ENCODE assay signal across 10 cellular contexts in the genomic region with DNA sequence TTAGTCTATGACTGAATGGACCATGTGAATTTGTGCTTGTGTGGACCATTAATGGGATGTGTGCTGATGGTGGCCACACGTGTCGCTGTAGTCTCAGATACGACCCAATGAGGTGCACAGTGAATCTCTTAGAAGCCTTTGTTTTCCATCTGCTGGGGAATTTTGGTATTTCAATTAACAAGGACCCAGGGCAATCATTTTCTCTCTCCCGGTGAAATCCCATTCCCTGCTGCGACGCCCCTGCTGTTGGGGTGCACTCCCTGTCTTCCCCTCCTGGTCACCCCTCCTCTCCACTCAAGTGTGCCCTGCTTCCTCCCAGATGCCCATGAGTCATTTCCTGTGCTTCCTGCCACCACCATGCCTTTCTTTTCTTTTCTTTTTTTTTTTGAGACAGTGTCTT. TPM values are rescaled to one million over a fixed set of nuclear protein-coding genes. Genes with fewer than 3 reads are reported as not detected.
DNase-seq lines count a peak whose midpoint lies in the region; ATAC-seq, FAIRE-seq and TF ChIP-seq lines count a peak whose summit lies in the region.
"Had no signal": no experiment of that assay in that cellular context is flagged by ENCODE, and none has a peak within 500 bp of the region (broad histone marks: within the 10 kb centered on the region; RNA-seq: fewer than 3 reads in every experiment).

No MANE protein-coding gene starts in this region.

- H3K36me3 ChIP-seq in sigmoid colon, result no peaks in the 10 kb centered on the region
- H3K36me3 ChIP-seq: heart right ventricle had no signal

- H3K27me3 Mint-ChIP-seq in T-helper 17 cell (peaks cover 28% of the 10 kb centered on the region), memory B cell (peaks cover 11% of the 10 kb centered on the region)

- no peak overlapping the region for H3K4me3 ChIP-seq in sigmoid colon
- H3K4me3 ChIP-seq: heart right ventricle had no signal

- H3K36me3 Mint-ChIP-seq in T-helper 17 cell (ENCODE audit: low read depth) (no peaks in the 10 kb centered on the region), memory B cell (no peaks in the 10 kb centered on the region)

- no peaks in the 10 kb centered on the region for H3K9me3 ChIP-seq in T-helper 17 cell (ENCODE audit: control insufficient read depth, low read length, poor library complexity, severe bottlenecking)
- H3K9me3 ChIP-seq in sigmoid colon, result no peaks in the 10 kb centered on the region

- no peak overlapping the region for H3K27ac ChIP-seq in sigmoid colon
- H3K27ac ChIP-seq: heart right ventricle, KMS-11 had no signal

- intact Hi-C loops in sigmoid colon (cut with DNase I), result no loop called here

- FAIRE-seq in HTR-8/SVneo (lab: Jason Lieb, UNC), result peak; percentile 57

- DNase-seq in GF-D8 (lab: John Stamatoyannopoulos, UW) (peak; percentile 53), HTR-8/SVneo (ENCODE audit: insufficient read length, low spot score) (peak; percentile 25), T-helper 17 cell (no peak), memory B cell (ENCODE audit: low spot score in 2 of 2) (no peak), NCI-H146 treated with DMSO at 0.1 percent for 48 hours (lab: John Stamatoyannopoulos, UW; ENCODE audit: unreplicated experiment) (no peak), sigmoid colon (no peak)
- DNase-seq: heart right ventricle had no signal

- peak; percentile 39 for ATAC-seq in T-helper 17 cell
- no peak for ATAC-seq in memory B cell (ENCODE audit: low read depth)
- no peak for ATAC-seq in HG02840 (IDR thresholded peaks at IDR 0.05; ENCODE audit: low FRiP score, unreplicated experiment)
- ATAC-seq in esophagus mucosa, result no peak

- no peak for TF ChIP-seq CTCF in sigmoid colon (IDR thresholded peaks at IDR 0.05)

- H3K9me3 Mint-ChIP-seq in memory B cell, result no peaks in the 10 kb centered on the region

- H3K4me3 Mint-ChIP-seq in T-helper 17 cell, result no peak overlapping the region
- H3K4me3 Mint-ChIP-seq in memory B cell, result peak overlapping the region; percentile 48

- TF ChIP-seq EP300 in sigmoid colon (IDR thresholded peaks at IDR 0.05), result no peak

- 65 to 85% methylated on average over 6 of the region's 6 CpGs for WGBS in sigmoid colon, 2 donors

- no peak for TF ChIP-seq POLR2A in sigmoid colon (IDR thresholded peaks at IDR 0.05)

- H3K27ac Mint-ChIP-seq in T-helper 17 cell, result no peak overlapping the region
- H3K27ac Mint-ChIP-seq in memory B cell, result no peak overlapping the region

- H3K4me1 Mint-ChIP-seq in T-helper 17 cell (peaks cover 10% of the 10 kb centered on the region), memory B cell (peaks cover 4% of the 10 kb centered on the region)

- no peaks in the 10 kb centered on the region for H3K27me3 ChIP-seq in sigmoid colon
- H3K27me3 ChIP-seq: heart right ventricle had no signal

- no peaks in the 10 kb centered on the region for H3K4me1 ChIP-seq in sigmoid colon

RNA-seq across cellular contexts. Expression of a gene that starts 32.7 kb away (rescaled TPM):
- total RNA-seq in T-helper 17 cell, result 10 to 100 TPM; 11.7 to 15.8 TPM
- total RNA-seq in esophagus mucosa, result 2.1 TPM
- 10 to 100 TPM in 1 of 4 donors, 1 to 10 TPM in 3; 2.9 to 14.7 (median 5.7) TPM for total RNA-seq in sigmoid colon
- 1 to 10 TPM in 1 of 3 donors, not detected in 2; 1.1 TPM for polyA plus RNA-seq in sigmoid colon

Comparison
In these comparisons a context has a peak if more than half of its experiments do, and no peak if none do; other contexts are left out.
1. DNase-seq: peak in GF-D8 (single experiment) and HTR-8/SVneo (single experiment); none in T-helper 17 cell (0 of 3), memory B cell (0 of 2), NCI-H146 treated with DMSO at 0.1 percent for 48 hours (single experiment) and sigmoid colon (single experiment).